ENCODE assay signal across 1 cellular context in genomic region chr6:40588070-40588384, GRCh38.
TF ChIP-seq lines count a peak whose summit lies in the region.

No MANE protein-coding gene starts in this region.

TF ChIP-seq in GM23338, 12 proteins besides CTCF, POLR2A, EP300 and RAD21:
- TF ChIP-seq, protein P1, sequence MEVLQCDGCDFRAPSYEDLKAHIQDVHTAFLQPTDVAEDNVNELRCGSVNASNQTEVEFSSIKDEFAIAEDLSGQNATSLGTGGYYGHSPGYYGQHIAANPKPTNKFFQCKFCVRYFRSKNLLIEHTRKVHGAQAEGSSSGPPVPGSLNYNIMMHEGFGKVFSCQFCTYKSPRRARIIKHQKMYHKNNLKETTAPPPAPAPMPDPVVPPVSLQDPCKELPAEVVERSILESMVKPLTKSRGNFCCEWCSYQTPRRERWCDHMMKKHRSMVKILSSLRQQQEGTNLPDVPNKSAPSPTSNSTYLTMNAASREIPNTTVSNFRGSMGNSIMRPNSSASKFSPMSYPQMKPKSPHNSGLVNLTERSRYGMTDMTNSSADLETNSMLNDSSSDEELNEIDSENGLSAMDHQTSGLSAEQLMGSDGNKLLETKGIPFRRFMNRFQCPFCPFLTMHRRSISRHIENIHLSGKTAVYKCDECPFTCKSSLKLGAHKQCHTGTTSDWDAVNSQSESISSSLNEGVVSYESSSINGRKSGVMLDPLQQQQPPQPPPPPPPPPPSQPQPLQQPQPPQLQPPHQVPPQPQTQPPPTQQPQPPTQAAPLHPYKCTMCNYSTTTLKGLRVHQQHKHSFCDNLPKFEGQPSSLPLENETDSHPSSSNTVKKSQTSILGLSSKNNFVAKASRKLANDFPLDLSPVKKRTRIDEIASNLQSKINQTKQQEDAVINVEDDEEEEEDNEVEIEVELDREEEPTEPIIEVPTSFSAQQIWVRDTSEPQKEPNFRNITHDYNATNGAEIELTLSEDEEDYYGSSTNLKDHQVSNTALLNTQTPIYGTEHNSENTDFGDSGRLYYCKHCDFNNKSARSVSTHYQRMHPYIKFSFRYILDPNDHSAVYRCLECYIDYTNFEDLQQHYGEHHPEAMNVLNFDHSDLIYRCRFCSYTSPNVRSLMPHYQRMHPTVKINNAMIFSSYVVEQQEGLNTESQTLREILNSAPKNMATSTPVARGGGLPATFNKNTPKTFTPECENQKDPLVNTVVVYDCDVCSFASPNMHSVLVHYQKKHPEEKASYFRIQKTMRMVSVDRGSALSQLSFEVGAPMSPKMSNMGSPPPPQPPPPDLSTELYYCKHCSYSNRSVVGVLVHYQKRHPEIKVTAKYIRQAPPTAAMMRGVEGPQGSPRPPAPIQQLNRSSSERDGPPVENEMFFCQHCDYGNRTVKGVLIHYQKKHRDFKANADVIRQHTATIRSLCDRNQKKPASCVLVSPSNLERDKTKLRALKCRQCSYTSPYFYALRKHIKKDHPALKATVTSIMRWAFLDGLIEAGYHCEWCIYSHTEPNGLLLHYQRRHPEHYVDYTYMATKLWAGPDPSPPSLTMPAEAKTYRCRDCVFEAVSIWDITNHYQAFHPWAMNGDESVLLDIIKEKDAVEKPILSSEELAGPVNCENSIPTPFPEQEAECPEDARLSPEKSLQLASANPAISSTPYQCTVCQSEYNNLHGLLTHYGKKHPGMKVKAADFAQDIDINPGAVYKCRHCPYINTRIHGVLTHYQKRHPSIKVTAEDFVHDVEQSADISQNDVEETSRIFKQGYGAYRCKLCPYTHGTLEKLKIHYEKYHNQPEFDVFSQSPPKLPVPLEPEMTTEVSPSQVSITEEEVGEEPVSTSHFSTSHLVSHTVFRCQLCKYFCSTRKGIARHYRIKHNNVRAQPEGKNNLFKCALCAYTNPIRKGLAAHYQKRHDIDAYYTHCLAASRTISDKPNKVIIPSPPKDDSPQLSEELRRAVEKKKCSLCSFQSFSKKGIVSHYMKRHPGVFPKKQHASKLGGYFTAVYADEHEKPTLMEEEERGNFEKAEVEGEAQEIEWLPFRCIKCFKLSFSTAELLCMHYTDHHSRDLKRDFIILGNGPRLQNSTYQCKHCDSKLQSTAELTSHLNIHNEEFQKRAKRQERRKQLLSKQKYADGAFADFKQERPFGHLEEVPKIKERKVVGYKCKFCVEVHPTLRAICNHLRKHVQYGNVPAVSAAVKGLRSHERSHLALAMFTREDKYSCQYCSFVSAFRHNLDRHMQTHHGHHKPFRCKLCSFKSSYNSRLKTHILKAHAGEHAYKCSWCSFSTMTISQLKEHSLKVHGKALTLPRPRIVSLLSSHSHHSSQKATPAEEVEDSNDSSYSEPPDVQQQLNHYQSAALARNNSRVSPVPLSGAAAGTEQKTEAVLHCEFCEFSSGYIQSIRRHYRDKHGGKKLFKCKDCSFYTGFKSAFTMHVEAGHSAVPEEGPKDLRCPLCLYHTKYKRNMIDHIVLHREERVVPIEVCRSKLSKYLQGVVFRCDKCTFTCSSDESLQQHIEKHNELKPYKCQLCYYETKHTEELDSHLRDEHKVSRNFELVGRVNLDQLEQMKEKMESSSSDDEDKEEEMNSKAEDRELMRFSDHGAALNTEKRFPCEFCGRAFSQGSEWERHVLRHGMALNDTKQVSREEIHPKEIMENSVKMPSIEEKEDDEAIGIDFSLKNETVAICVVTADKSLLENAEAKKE (CRISPR knock-in tag; IDR thresholded peaks at IDR 0.05) = no peak
- TF ChIP-seq POLR2AphosphoS5 (IDR thresholded peaks at IDR 0.05; ENCODE audit: low read depth) = no peak
- TF ChIP-seq EZH2phosphoT487 (IDR thresholded peaks at IDR 0.05; ENCODE audit: unreplicated experiment) = no peak
- TF ChIP-seq CREB1 (CRISPR knock-in tag; IDR thresholded peaks at IDR 0.05; ENCODE audit: low read depth) = no peak
- TF ChIP-seq JUNB (IDR thresholded peaks at IDR 0.05; ENCODE audit: unreplicated experiment) = no peak
- no peak for TF ChIP-seq ZNF331 (CRISPR knock-in tag; IDR thresholded peaks at IDR 0.05; ENCODE audit: low read depth)
- no peak; the same call in 1 of the 2 replicates for TF ChIP-seq ETS1 (IDR thresholded peaks at IDR 0.05)
TF ChIP-seq in GM23338: peak in this region for 0.
